ENCODE assay signal across 1 cellular context in genomic region chr6:27294409-27294808, GRCh38.
TF ChIP-seq lines count a peak whose summit lies in the region.

No MANE protein-coding gene starts in this region.

TF ChIP-seq in K562, 482 proteins besides CTCF, POLR2A, EP300 and RAD21:
- peak; percentile 27; the same call in 1 of the 2 replicates for TF ChIP-seq SMARCA5 (IDR thresholded peaks at IDR 0.05)
- TF ChIP-seq ZNF316 (IDR thresholded peaks at IDR 0.05) = no peak
- TF ChIP-seq PTTG1 (tag; IDR thresholded peaks at IDR 0.05; ENCODE audit: low read depth) = no peak
- no peak for TF ChIP-seq MNT (conservative IDR thresholded peaks at IDR 0.05)
- TF ChIP-seq GTF2B (IDR thresholded peaks at IDR 0.05; ENCODE audit: extremely low read depth, insufficient read length) = no peak
- peak; percentile 38 for TF ChIP-seq PKNOX1 (IDR thresholded peaks at IDR 0.05)
- 0 out of 2 replicates have a peak, but pooled peaks have one; percentile 47 for TF ChIP-seq FOXJ2 (tag; IDR thresholded peaks at IDR 0.05)
- 0 out of 4 replicates have a peak, but pooled peaks of 1 of the 2 experiments have one; percentile 36 for TF ChIP-seq ZNF318 (IDR thresholded peaks at IDR 0.05; ENCODE audit: borderline replicate concordance in 1 of 2, low read depth in 1 of 2)
- TF ChIP-seq CGGBP1 (CRISPR knock-in tag; IDR thresholded peaks at IDR 0.05) = no peak
- TF ChIP-seq AFF1 (IDR thresholded peaks at IDR 0.05; ENCODE audit: low read depth in 1 of 2, partially characterized antibody in 2 of 2) = peak in 1 of 2 experiments; percentile 16
- no peak for TF ChIP-seq LEF1 (IDR thresholded peaks at IDR 0.05)
- TF ChIP-seq ZNF395 (CRISPR knock-in tag; IDR thresholded peaks at IDR 0.05) = no peak
- no peak for TF ChIP-seq FOXP4 (CRISPR knock-in tag; IDR thresholded peaks at IDR 0.05; ENCODE audit: borderline replicate concordance)
- TF ChIP-seq ZNF133 (CRISPR knock-in tag; IDR thresholded peaks at IDR 0.05) = no peak
- TF ChIP-seq SMARCE1 (IDR thresholded peaks at IDR 0.05) = peak; percentile 23; the same call in 1 of the 2 replicates
- TF ChIP-seq C11orf30 (IDR thresholded peaks at IDR 0.05; ENCODE audit: low read depth) = no peak
- no peak for TF ChIP-seq ZNF224 (CRISPR knock-in tag; IDR thresholded peaks at IDR 0.05)
